In the genomic region with DNA sequence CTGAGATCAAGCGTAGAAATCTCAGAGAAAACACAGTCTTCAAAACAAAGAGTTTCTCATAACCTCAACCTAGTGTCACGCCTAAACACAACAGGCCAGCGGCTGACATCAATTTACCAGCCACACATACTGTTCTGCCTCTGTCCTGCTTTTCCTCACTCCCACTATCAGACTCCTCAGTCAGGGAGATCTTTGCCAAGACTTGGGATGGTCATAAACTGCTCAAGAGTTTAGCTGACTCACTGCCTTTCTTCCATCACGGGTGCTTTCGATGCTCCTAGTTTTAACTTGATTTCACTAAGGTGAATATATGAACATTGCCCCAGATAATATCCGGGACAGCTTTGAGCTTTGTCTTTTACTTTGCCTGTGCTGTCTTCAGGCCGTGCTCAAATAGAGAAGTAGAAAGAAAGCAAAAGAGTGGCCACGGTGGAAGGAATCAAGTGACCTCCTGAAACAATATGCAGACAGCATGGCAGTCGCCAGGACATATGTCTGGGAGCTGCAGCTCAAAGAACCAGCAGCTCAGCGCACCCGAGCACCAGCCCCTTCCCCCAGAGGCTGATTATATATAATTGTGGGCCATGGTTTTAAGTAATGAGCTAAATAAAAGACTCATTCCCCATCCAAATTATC, we compare ENCODE assay signal across 10 cellular contexts. TPM values are rescaled to one million over a fixed set of nuclear protein-coding genes. Genes with fewer than 3 reads are reported as not detected.
DNase-seq lines count a peak whose midpoint lies in the region; ATAC-seq, FAIRE-seq and TF ChIP-seq lines count a peak whose summit lies in the region.
"Had no signal": no experiment of that assay in that cellular context is flagged by ENCODE, and none has a peak within 500 bp of the region (broad histone marks: within the 10 kb centered on the region; RNA-seq: fewer than 3 reads in every experiment).

No MANE protein-coding gene starts in this region.

- H3K9me3 Mint-ChIP-seq in astrocyte (ENCODE audit: unreplicated experiment): no peaks in the 10 kb centered on the region
- no peaks in the 10 kb centered on the region for H3K9me3 Mint-ChIP-seq in endothelial cell (ENCODE audit: unreplicated experiment)
- H3K9me3 Mint-ChIP-seq in activated T-helper 1 cell treated with anti-CD3 and anti-CD28 coated beads, Interleukin-12 subunit alpha, Interleukin-12 subunit beta, Interleukin-2, Interleukin-4 antibody, amounts not matched to agents 30 ng/mL and 10 ng/mL and 1 ng/mL, durations not matched to agents 14 hours and 24 hours and 36 hours: no peaks in the 10 kb centered on the region
- H3K9me3 Mint-ChIP-seq: stimulated activated naive CD8-positive, alpha-beta T cell treated with anti-CD3 and anti-CD28 coated beads, Interleukin-15, Interleukin-2, amounts not matched to agents 100 ng/mL and 50 ng/mL, for 24 hours; T-cell had no signal

- no peak for TF ChIP-seq POLR2A in sigmoid colon (IDR thresholded peaks at IDR 0.05)

- H3K4me1 ChIP-seq in astrocyte (ENCODE audit: insufficient read depth, low read length) (no peaks in the 10 kb centered on the region), right cardiac atrium (ENCODE audit: control insufficient read depth, insufficient read depth, low read length) (no peaks in the 10 kb centered on the region), sigmoid colon (peaks cover 0 to 86% (median 41%) of the 10 kb centered on the region in 4 donors)

- H3K27ac ChIP-seq in astrocyte (ENCODE audit: low read depth, low read length) (no peak overlapping the region), right cardiac atrium (ENCODE audit: low read length) (peak overlapping the region; percentile 33), sigmoid colon (peak overlapping the region; percentile 63 to 90 (median 83))

- DNase-seq in EL: peak; percentile 68
- peak; percentile 82 for DNase-seq in astrocyte (ENCODE audit: low read depth)
- DNase-seq in right cardiac atrium: peak; percentile 20 to 65 (median 44)
- peak; percentile 86 for DNase-seq in sigmoid colon
- DNase-seq in amygdala (lab: John Stamatoyannopoulos, UW): no peak
- no peak for DNase-seq in endothelial cell (ENCODE audit: low spot score)
- no peak for DNase-seq in middle frontal gyrus (ENCODE audit: extremely low spot score, low spot score)
- no peak for DNase-seq in activated T-helper 1 cell treated with anti-CD3 and anti-CD28 coated beads, Interleukin-12 subunit alpha, Interleukin-12 subunit beta, Interleukin-2, Interleukin-4 antibody, amounts not matched to agents 30 ng/mL and 10 ng/mL and 1 ng/mL, durations not matched to agents 14 hours and 24 hours and 36 hours (ENCODE audit: low spot score)
- DNase-seq: T-cell had no signal

- TF ChIP-seq CTCF in astrocyte (IDR thresholded peaks at IDR 0.05; ENCODE audit: insufficient read depth, low read depth, low read length) (no peak), sigmoid colon (IDR thresholded peaks at IDR 0.05) (no peak), endothelial cell (IDR thresholded peaks at IDR 0.05; ENCODE audit: unreplicated experiment) (no peak)

- H3K4me2 ChIP-seq in astrocyte (ENCODE audit: low read length): peak overlapping the region; percentile 34

- peak; percentile 92 to 96 for ATAC-seq in right cardiac atrium
- ATAC-seq: T-cell had no signal

- peak; percentile 35 to 78 (median 60) for TF ChIP-seq EP300 in sigmoid colon (IDR thresholded peaks at IDR 0.05)

- H3K9me3 ChIP-seq in astrocyte (ENCODE audit: insufficient read depth, low read depth, low read length) (no peaks in the 10 kb centered on the region), right cardiac atrium (ENCODE audit: control insufficient read depth, low read length) (no peaks in the 10 kb centered on the region), sigmoid colon (no peaks in the 10 kb centered on the region)

- 46% methylated on average over 11 of the region's 11 CpGs for WGBS in right cardiac atrium
- 75 to 76% methylated on average over 11 of the region's 11 CpGs for WGBS in sigmoid colon, 2 donors

- intact Hi-C loops in right cardiac atrium (cut with DNase I): loop anchor here in 3 of 4 donors (5.0 kb wide), 2 partner anchors 78 to 98 kb away; no protein-coding TSS in a partner anchor
- intact Hi-C loops in sigmoid colon (cut with DNase I): loop anchor here (10.0 kb wide), 1 partner anchor 275 kb away; no protein-coding TSS in a partner anchor
- intact Hi-C loops in activated T-helper 1 cell treated with anti-CD3 and anti-CD28 coated beads, Interleukin-12 subunit alpha, Interleukin-12 subunit beta, Interleukin-2, Interleukin-4 antibody, amounts not matched to agents 30 ng/mL and 10 ng/mL and 1 ng/mL, durations not matched to agents 14 hours and 24 hours and 36 hours (cut with micrococcal nuclease): no loop called here

- H3K27ac Mint-ChIP-seq in astrocyte (ENCODE audit: unreplicated experiment): no peak overlapping the region
- no peak overlapping the region for H3K27ac Mint-ChIP-seq in endothelial cell (ENCODE audit: unreplicated experiment)
- H3K27ac Mint-ChIP-seq in activated T-helper 1 cell treated with anti-CD3 and anti-CD28 coated beads, Interleukin-12 subunit alpha, Interleukin-12 subunit beta, Interleukin-2, Interleukin-4 antibody, amounts not matched to agents 30 ng/mL and 10 ng/mL and 1 ng/mL, durations not matched to agents 14 hours and 24 hours and 36 hours: no peak overlapping the region
- H3K27ac Mint-ChIP-seq: stimulated activated naive CD8-positive, alpha-beta T cell treated with anti-CD3 and anti-CD28 coated beads, Interleukin-15, Interleukin-2, amounts not matched to agents 100 ng/mL and 50 ng/mL, for 24 hours; T-cell had no signal

- H4K20me1 ChIP-seq in astrocyte (ENCODE audit: insufficient read depth, low read length): no peaks in the 10 kb centered on the region

- no peak overlapping the region for H3K4me3 Mint-ChIP-seq in astrocyte (ENCODE audit: unreplicated experiment)
- no peak overlapping the region for H3K4me3 Mint-ChIP-seq in endothelial cell (ENCODE audit: unreplicated experiment)
- H3K4me3 Mint-ChIP-seq in activated T-helper 1 cell treated with anti-CD3 and anti-CD28 coated beads, Interleukin-12 subunit alpha, Interleukin-12 subunit beta, Interleukin-2, Interleukin-4 antibody, amounts not matched to agents 30 ng/mL and 10 ng/mL and 1 ng/mL, durations not matched to agents 14 hours and 24 hours and 36 hours: no peak overlapping the region
- H3K4me3 Mint-ChIP-seq: stimulated activated naive CD8-positive, alpha-beta T cell treated with anti-CD3 and anti-CD28 coated beads, Interleukin-15, Interleukin-2, amounts not matched to agents 100 ng/mL and 50 ng/mL, for 24 hours; T-cell had no signal

- no peaks in the 10 kb centered on the region for H3K79me2 ChIP-seq in astrocyte (ENCODE audit: insufficient read depth, low read length)

- H3K4me1 Mint-ChIP-seq in astrocyte (ENCODE audit: low read depth, unreplicated experiment): peaks cover 3% of the 10 kb centered on the region
- H3K4me1 Mint-ChIP-seq in endothelial cell (ENCODE audit: unreplicated experiment): peaks cover 4% of the 10 kb centered on the region
- peaks cover 17% of the 10 kb centered on the region for H3K4me1 Mint-ChIP-seq in activated T-helper 1 cell treated with anti-CD3 and anti-CD28 coated beads, Interleukin-12 subunit alpha, Interleukin-12 subunit beta, Interleukin-2, Interleukin-4 antibody, amounts not matched to agents 30 ng/mL and 10 ng/mL and 1 ng/mL, durations not matched to agents 14 hours and 24 hours and 36 hours (ENCODE audit: low read depth)

- no peak overlapping the region for H3K4me3 ChIP-seq in astrocyte (ENCODE audit: insufficient read depth, low read depth, low read length)
- H3K4me3 ChIP-seq in right cardiac atrium (ENCODE audit: low read length): no peak overlapping the region
- peak overlapping the region in 2 of 4 donors; percentile 1 to 24 for H3K4me3 ChIP-seq in sigmoid colon

- H3K36me3 ChIP-seq in astrocyte (ENCODE audit: insufficient read depth, low read length): no peaks in the 10 kb centered on the region
- H3K36me3 ChIP-seq in sigmoid colon: peaks cover 0 to 24% (median 0%) of the 10 kb centered on the region in 4 donors

- H3K27me3 Mint-ChIP-seq in astrocyte (ENCODE audit: low read depth, unreplicated experiment): no peaks in the 10 kb centered on the region
- no peaks in the 10 kb centered on the region for H3K27me3 Mint-ChIP-seq in endothelial cell (ENCODE audit: unreplicated experiment)
- no peaks in the 10 kb centered on the region for H3K27me3 Mint-ChIP-seq in activated T-helper 1 cell treated with anti-CD3 and anti-CD28 coated beads, Interleukin-12 subunit alpha, Interleukin-12 subunit beta, Interleukin-2, Interleukin-4 antibody, amounts not matched to agents 30 ng/mL and 10 ng/mL and 1 ng/mL, durations not matched to agents 14 hours and 24 hours and 36 hours (ENCODE audit: insufficient read depth)
- H3K27me3 Mint-ChIP-seq: stimulated activated naive CD8-positive, alpha-beta T cell treated with anti-CD3 and anti-CD28 coated beads, Interleukin-15, Interleukin-2, amounts not matched to agents 100 ng/mL and 50 ng/mL, for 24 hours; T-cell had no signal

- H3K36me3 Mint-ChIP-seq in astrocyte (ENCODE audit: low read depth, unreplicated experiment) (no peaks in the 10 kb centered on the region), endothelial cell (ENCODE audit: low read depth, unreplicated experiment) (no peaks in the 10 kb centered on the region)
- peaks cover 15% of the 10 kb centered on the region for H3K36me3 Mint-ChIP-seq in activated T-helper 1 cell treated with anti-CD3 and anti-CD28 coated beads, Interleukin-12 subunit alpha, Interleukin-12 subunit beta, Interleukin-2, Interleukin-4 antibody, amounts not matched to agents 30 ng/mL and 10 ng/mL and 1 ng/mL, durations not matched to agents 14 hours and 24 hours and 36 hours (ENCODE audit: low read depth)

- H3K9ac ChIP-seq in astrocyte (ENCODE audit: low read length): peak overlapping the region; percentile 12

- H3K27me3 ChIP-seq in astrocyte (ENCODE audit: insufficient read depth, low read length): no peaks in the 10 kb centered on the region
- H3K27me3 ChIP-seq in right cardiac atrium (ENCODE audit: control insufficient read depth, insufficient read depth): no peaks in the 10 kb centered on the region
- H3K27me3 ChIP-seq in sigmoid colon: no peaks in the 10 kb centered on the region

- no peak for FAIRE-seq in astrocyte (lab: Jason Lieb, UNC)

- peak overlapping the region; percentile 54 for H2AFZ ChIP-seq in astrocyte (ENCODE audit: low read depth, low read length)

RNA-seq across cellular contexts. Expression of gene MDM1, which starts 12.1 kb away (rescaled TPM):
- total RNA-seq in astrocyte: 10.8 and 10.9 TPM in 2 replicates
- total RNA-seq in right cardiac atrium: 10 to 100 TPM in 3 of 4 donors, 1 to 10 TPM in 1; 8.8 to 14.6 (median 11.8) TPM
- 8.6 TPM for polyA plus RNA-seq in right cardiac atrium
- 100 to 1,000 TPM in 1 of 4 donors, 10 to 100 TPM in 3; 73.3 to 113 (median 89.9) TPM for total RNA-seq in sigmoid colon
- polyA plus RNA-seq in sigmoid colon: 1 to 10 TPM; 4.2 to 8.0 (median 5.4) TPM
- 18.1 TPM for total RNA-seq in endothelial cell (ENCODE audit: unreplicated experiment)
- 26.8 and 29.9 TPM in 2 replicates for total RNA-seq in activated T-helper 1 cell treated with anti-CD3 and anti-CD28 coated beads, Interleukin-12 subunit alpha, Interleukin-12 subunit beta, Interleukin-2, Interleukin-4 antibody, amounts not matched to agents 30 ng/mL and 10 ng/mL and 1 ng/mL, durations not matched to agents 14 hours and 24 hours and 36 hours

Comparison
In these comparisons a context has a peak if more than half of its experiments do, and no peak if none do; other contexts are left out.
1. DNase-seq: peak in EL (single experiment), astrocyte (single experiment), right cardiac atrium (3 of 3) and sigmoid colon (single experiment); none in amygdala (0 of 56), endothelial cell (single experiment), middle frontal gyrus (single experiment) and activated T-helper 1 cell treated with anti-CD3 and anti-CD28 coated beads, Interleukin-12 subunit alpha, Interleukin-12 subunit beta, Interleukin-2, Interleukin-4 antibody, amounts not matched to agents 30 ng/mL and 10 ng/mL and 1 ng/mL, durations not matched to agents 14 hours and 24 hours and 36 hours (single experiment).